Comparison of ENCODE assay signal across 8 cellular contexts in genomic region chr1:25544243-25544764, GRCh38. TPM values are rescaled to one million over a fixed set of nuclear protein-coding genes. Genes with fewer than 3 reads are reported as not detected.
A peak's percentile ranks its signal among the peaks of the same experiment; 100 is the strongest.
DNase-seq lines count a peak whose midpoint lies in the region; ATAC-seq and TF ChIP-seq lines count a peak whose summit lies in the region.

No MANE protein-coding gene starts in this region.

- TF ChIP-seq CTCF in DOHH2 (IDR thresholded peaks at IDR 0.05; ENCODE audit: low read depth, low read length, poor library complexity, severe bottlenecking) = no peak
- TF ChIP-seq CTCF in OCI-LY1 (IDR thresholded peaks at IDR 0.05; ENCODE audit: low read length) = no peak
- no peak for TF ChIP-seq CTCF in osteoblast (IDR thresholded peaks at IDR 0.05; ENCODE audit: extremely low read depth, low read depth, low read length)

- no peak for DNase-seq in osteoblast (ENCODE audit: insufficient read length, low spot score, missing footprints)
- DNase-seq in NCI-H2081 treated with DMSO at 0.1 percent for 48 hours (lab: John Stamatoyannopoulos, UW) = no peak
- DNase-seq in DMS 273 (lab: John Stamatoyannopoulos, UW; ENCODE audit: unreplicated experiment) = no peak
- no peak for DNase-seq in 8988T

- peak overlapping the region; percentile 74 for H3K4me3 ChIP-seq in DOHH2 (ENCODE audit: low read length)
- peak overlapping the region; percentile 68 for H3K4me3 ChIP-seq in OCI-LY1 (ENCODE audit: low read depth, low read length, poor library complexity, severe bottlenecking)
- H3K4me3 ChIP-seq in endocrine pancreas (ENCODE audit: control insufficient read depth, insufficient read depth, low read length) = peak overlapping the region; percentile 5
- H3K4me3 ChIP-seq in osteoblast (ENCODE audit: insufficient read depth, low read length) = peak overlapping the region; percentile 84

- no peak overlapping the region for H2AFZ ChIP-seq in OCI-LY1 (ENCODE audit: low read length)
- H2AFZ ChIP-seq in osteoblast (ENCODE audit: low read length) = peak overlapping the region; percentile 70

- H3K79me2 ChIP-seq in DOHH2 (ENCODE audit: control insufficient read depth, low read length) (no peaks in the 10 kb centered on the region), OCI-LY1 (ENCODE audit: insufficient read depth, low read length) (no peaks in the 10 kb centered on the region), osteoblast (ENCODE audit: insufficient read depth, low read length) (peaks cover 40% of the 10 kb centered on the region)

- H3K9me3 ChIP-seq in DOHH2 (ENCODE audit: control insufficient read depth, insufficient read depth, low read length) (no peaks in the 10 kb centered on the region), OCI-LY1 (ENCODE audit: low read length) (no peaks in the 10 kb centered on the region), endocrine pancreas (ENCODE audit: control insufficient read depth, low read length) (no peaks in the 10 kb centered on the region), osteoblast (ENCODE audit: low read depth, low read length) (no peaks in the 10 kb centered on the region)

- no peak overlapping the region for H3K27ac ChIP-seq in DOHH2 (ENCODE audit: low read depth, low read length)
- H3K27ac ChIP-seq in OCI-LY1 (ENCODE audit: low read depth, low read length, poor library complexity, severe bottlenecking) = no peak overlapping the region
- peak overlapping the region; percentile 41 for H3K27ac ChIP-seq in osteoblast (ENCODE audit: low read depth, low read length)

- H4K20me1 ChIP-seq in DOHH2 (ENCODE audit: control insufficient read depth, insufficient read depth, low read depth, low read length) = no peaks in the 10 kb centered on the region
- H4K20me1 ChIP-seq in OCI-LY1 (ENCODE audit: insufficient read depth, low read length) = no peaks in the 10 kb centered on the region
- peaks cover 17% of the 10 kb centered on the region for H4K20me1 ChIP-seq in osteoblast (ENCODE audit: insufficient read depth, low read length)

- H3K9ac ChIP-seq in OCI-LY1 (ENCODE audit: low read length) (peak overlapping the region; percentile 71; the same call in 1 of the 2 replicates), endocrine pancreas (ENCODE audit: control insufficient read depth, insufficient read depth, low read length) (peak overlapping the region; percentile 71)

- H3K27me3 ChIP-seq in DOHH2 (ENCODE audit: control insufficient read depth, low read length) (peaks cover 35% of the 10 kb centered on the region), OCI-LY1 (ENCODE audit: insufficient read depth, low read length) (peaks cover 14% of the 10 kb centered on the region), endocrine pancreas (ENCODE audit: control insufficient read depth, insufficient read depth, low read length) (no peaks in the 10 kb centered on the region), osteoblast (ENCODE audit: insufficient read depth, low read length) (no peaks in the 10 kb centered on the region)

- H3F3A ChIP-seq in DOHH2 (ENCODE audit: control insufficient read depth, insufficient read depth) = no peaks in the 10 kb centered on the region
- H3F3A ChIP-seq in OCI-LY1 (ENCODE audit: insufficient read depth, low read length) = no peaks in the 10 kb centered on the region

- H3K36me3 ChIP-seq in DOHH2 (ENCODE audit: control insufficient read depth, low read length) (no peaks in the 10 kb centered on the region), OCI-LY1 (ENCODE audit: insufficient read depth, low read length) (no peaks in the 10 kb centered on the region), endocrine pancreas (ENCODE audit: control insufficient read depth, insufficient read depth, low read length) (no peaks in the 10 kb centered on the region), osteoblast (ENCODE audit: insufficient read depth, low read length) (no peaks in the 10 kb centered on the region)

- no peak for ATAC-seq in HG02623 (IDR thresholded peaks at IDR 0.05; ENCODE audit: unreplicated experiment)

- peak overlapping the region; percentile 72 for H3K4me2 ChIP-seq in DOHH2 (ENCODE audit: low read length)
- peak overlapping the region; percentile 83 for H3K4me2 ChIP-seq in OCI-LY1 (ENCODE audit: low read length)
- H3K4me2 ChIP-seq in osteoblast (ENCODE audit: insufficient read depth, low read length) = peak overlapping the region; percentile 88

- H3K9me2 ChIP-seq in DOHH2 (replicated peaks; ENCODE audit: control insufficient read depth, low read length) (no peaks in the 10 kb centered on the region), OCI-LY1 (ENCODE audit: low read depth, low read length) (no peaks in the 10 kb centered on the region)

- H3K4me1 ChIP-seq in DOHH2 (ENCODE audit: control insufficient read depth, low read length) (peaks cover 21% of the 10 kb centered on the region), OCI-LY1 (ENCODE audit: insufficient read depth, low read length, severe bottlenecking) (peaks cover 20% of the 10 kb centered on the region), endocrine pancreas (ENCODE audit: control insufficient read depth, insufficient read depth, low read length) (no peaks in the 10 kb centered on the region), osteoblast (ENCODE audit: insufficient read depth, low read length) (peaks cover 11% of the 10 kb centered on the region)

RNA-seq across cellular contexts. Expression of gene LDLRAP1, which starts 0.9 kb away (rescaled TPM):
- 18.5 and 22.1 TPM in 2 replicates for total RNA-seq in osteoblast

Comparison
In these comparisons a context has a peak if more than half of its experiments do, and no peak if none do; other contexts are left out.
1. H3K4me3 ChIP-seq: peak in every context shown above with its lines; median percentile 84 in osteoblast; 74 in DOHH2; 68 in OCI-LY1; 5 in endocrine pancreas.